ENCODE assay signal across 8 cellular contexts in genomic region chr14:22558221-22558913, GRCh38. TPM values are rescaled to one million over a fixed set of nuclear protein-coding genes. Genes with fewer than 3 reads are reported as not detected.
DNase-seq lines count a peak whose midpoint lies in the region; ATAC-seq and TF ChIP-seq lines count a peak whose summit lies in the region.

No MANE protein-coding gene starts in this region.

- H2AFZ ChIP-seq in MM.1S (ENCODE audit: low read length), result no peak overlapping the region

- peaks cover 2% of the 10 kb centered on the region for H3K9me3 Mint-ChIP-seq in activated naive CD8-positive, alpha-beta T cell treated with anti-CD3 and anti-CD28 coated beads for 36 hours

- TF ChIP-seq CTCF in A673 (conservative IDR thresholded peaks at IDR 0.05; ENCODE audit: low read depth, low read length) (0 out of 2 replicates have a peak, but pooled peaks have one; percentile 12), MM.1S (IDR thresholded peaks at IDR 0.05; ENCODE audit: low read length) (no peak)

- H3K36me3 ChIP-seq in A673 (ENCODE audit: insufficient read depth, low read length, poor library complexity, severe bottlenecking), result peaks cover under 1% of the 10 kb centered on the region
- H3K36me3 ChIP-seq in MM.1S (replicated peaks; ENCODE audit: insufficient read depth, low read length), result no peaks in the 10 kb centered on the region
- no peaks in the 10 kb centered on the region for H3K36me3 ChIP-seq in mucosa of stomach (ENCODE audit: control insufficient read depth, insufficient read depth, low read length)

- peaks cover 85% of the 10 kb centered on the region for H3K4me1 Mint-ChIP-seq in activated naive CD8-positive, alpha-beta T cell treated with anti-CD3 and anti-CD28 coated beads for 36 hours

- peaks cover 55% of the 10 kb centered on the region for H3K4me1 ChIP-seq in A673 (ENCODE audit: insufficient read depth, low read length, poor library complexity, severe bottlenecking)
- H3K4me1 ChIP-seq in MM.1S (ENCODE audit: low read length), result peaks cover 37% of the 10 kb centered on the region
- peaks cover 75% of the 10 kb centered on the region for H3K4me1 ChIP-seq in mucosa of stomach (ENCODE audit: control insufficient read depth, insufficient read depth, low read length)

- 0 out of 2 replicates have a peak, but pooled peaks cover 4% of the 10 kb centered on the region for H3K79me2 ChIP-seq in MM.1S (ENCODE audit: low read length)

- H3F3A ChIP-seq in MM.1S (ENCODE audit: insufficient read depth, low read length), result peaks cover 11% of the 10 kb centered on the region

- H3K9me2 ChIP-seq in MM.1S (replicated peaks; ENCODE audit: insufficient read depth, low read length), result no peaks in the 10 kb centered on the region

- H3K9ac ChIP-seq in MM.1S (ENCODE audit: low read length) (no peak overlapping the region), mucosa of stomach (ENCODE audit: low read length) (peak overlapping the region; percentile 65)

- POLR2A ChIA-PET in A673 (lab: Charles Lee; ENCODE audit: low non-redundant PET), result no interaction called here

- H3K36me3 Mint-ChIP-seq in activated naive CD8-positive, alpha-beta T cell treated with anti-CD3 and anti-CD28 coated beads for 36 hours, result peaks cover 36% of the 10 kb centered on the region

- H3K27me3 ChIP-seq in A673 (replicated peaks; ENCODE audit: insufficient read depth, low read depth, low read length, poor library complexity), result no peaks in the 10 kb centered on the region
- H3K27me3 ChIP-seq in MM.1S (replicated peaks; ENCODE audit: insufficient read depth, low read length), result no peaks in the 10 kb centered on the region
- no peaks in the 10 kb centered on the region for H3K27me3 ChIP-seq in mucosa of stomach (ENCODE audit: control insufficient read depth, insufficient read depth, low read length)

- no peak overlapping the region; the same call in 1 of the 2 replicates for H3K4me2 ChIP-seq in MM.1S (ENCODE audit: low read depth, low read length)

- intact Hi-C loops in A673 (cut with micrococcal nuclease; ENCODE audit: unreplicated experiment), result loop anchor here (5.0 to 10.0 kb wide), 2 partner anchors 251 to 496 kb away; partner anchors contain the start of gene CDH24

- no peaks in the 10 kb centered on the region for H4K20me1 ChIP-seq in MM.1S (ENCODE audit: insufficient read depth, low read length)

- ATAC-seq in GM19035 (IDR thresholded peaks at IDR 0.05; ENCODE audit: unreplicated experiment) (no peak), GM18505 (IDR thresholded peaks at IDR 0.05; ENCODE audit: unreplicated experiment) (no peak)

- peaks cover 11% of the 10 kb centered on the region for H3K27me3 Mint-ChIP-seq in activated naive CD8-positive, alpha-beta T cell treated with anti-CD3 and anti-CD28 coated beads for 36 hours

- H3K27ac Mint-ChIP-seq in activated naive CD8-positive, alpha-beta T cell treated with anti-CD3 and anti-CD28 coated beads for 36 hours, result peak overlapping the region; percentile 97

- CTCF ChIA-PET in A673 (lab: Charles Lee), result interaction anchor here (0.5 to 1.0 kb wide), 2 partner anchors 12 to 342 kb away, joined by 4 to 7 read pairs; no protein-coding TSS in a partner anchor

- BruUV-seq in A673 (replicated peaks; lab: Mats Ljungman, UMichigan), result no TSS peak

- no peak overlapping the region for H3K4me3 ChIP-seq in A673 (ENCODE audit: low read depth, low read length, poor library complexity, severe bottlenecking)
- no peak overlapping the region for H3K4me3 ChIP-seq in MM.1S (ENCODE audit: low read length)
- no peak overlapping the region for H3K4me3 ChIP-seq in mucosa of stomach (ENCODE audit: low read length)

- peak overlapping the region; percentile 85 for H3K4me3 Mint-ChIP-seq in activated naive CD8-positive, alpha-beta T cell treated with anti-CD3 and anti-CD28 coated beads for 36 hours

- H3K27ac ChIP-seq in A673 (ENCODE audit: low read depth, low read length, poor library complexity, severe bottlenecking) (no peak overlapping the region), MM.1S (ENCODE audit: low read length) (peak overlapping the region; percentile 99; the same call in 1 of the 2 replicates)

- no peak for TF ChIP-seq POLR2A in GM18505 (IDR thresholded peaks at IDR 0.05; ENCODE audit: borderline replicate concordance, extremely low read depth, insufficient read depth, insufficient read length)

- H3K9me3 ChIP-seq in A673 (ENCODE audit: low read depth, low read length, poor library complexity, severe bottlenecking) (no peaks in the 10 kb centered on the region), MM.1S (replicated peaks; ENCODE audit: insufficient read depth, low read length) (no peaks in the 10 kb centered on the region), mucosa of stomach (ENCODE audit: control insufficient read depth, low read length) (no peaks in the 10 kb centered on the region)

- no peak for DNase-seq in A673 (ENCODE audit: low spot score)
- no peak for DNase-seq in MM.1S
- DNase-seq in activated naive CD8-positive, alpha-beta T cell treated with anti-CD3 and anti-CD28 coated beads for 36 hours, result peak; percentile 78
- DNase-seq in NCI-H774 (lab: John Stamatoyannopoulos, UW), result no peak
- DNase-seq in NCI-H446 treated with DMSO at 0.1 percent for 48 hours (lab: John Stamatoyannopoulos, UW), result no peak

RNA-seq across cellular contexts. Expression of gene DAD1, which starts 30.7 kb away (rescaled TPM):
- 224 and 261 TPM in 2 replicates for total RNA-seq in A673 (2021)
- total RNA-seq in activated naive CD8-positive, alpha-beta T cell treated with anti-CD3 and anti-CD28 coated beads for 36 hours, result 100 to 1,000 TPM; 197 to 208 TPM

RNA-seq across cellular contexts. Expression of gene ABHD4, which starts 39.7 kb away (rescaled TPM):
- 36.6 and 40.7 TPM in 2 replicates for total RNA-seq in A673 (2021)
- 1 to 10 TPM; 8.2 to 8.7 TPM for total RNA-seq in activated naive CD8-positive, alpha-beta T cell treated with anti-CD3 and anti-CD28 coated beads for 36 hours
